Comparison of ENCODE assay signal across 1 cellular context in genomic region chr14:24160499-24160849, GRCh38.
TF ChIP-seq lines count a peak whose summit lies in the region.

No MANE protein-coding gene starts in this region.

TF ChIP-seq in GM12878, 131 proteins besides CTCF, POLR2A, EP300 and RAD21:
- TF ChIP-seq BCL11A (IDR thresholded peaks at IDR 0.05; ENCODE audit: low read depth, low read length), result no peak
- TF ChIP-seq MLLT1 (IDR thresholded peaks at IDR 0.05), result no peak
- no peak for TF ChIP-seq LARP7 (IDR thresholded peaks at IDR 0.05)
